Comparison of ENCODE assay signal across 9 cellular contexts in the genomic region with DNA sequence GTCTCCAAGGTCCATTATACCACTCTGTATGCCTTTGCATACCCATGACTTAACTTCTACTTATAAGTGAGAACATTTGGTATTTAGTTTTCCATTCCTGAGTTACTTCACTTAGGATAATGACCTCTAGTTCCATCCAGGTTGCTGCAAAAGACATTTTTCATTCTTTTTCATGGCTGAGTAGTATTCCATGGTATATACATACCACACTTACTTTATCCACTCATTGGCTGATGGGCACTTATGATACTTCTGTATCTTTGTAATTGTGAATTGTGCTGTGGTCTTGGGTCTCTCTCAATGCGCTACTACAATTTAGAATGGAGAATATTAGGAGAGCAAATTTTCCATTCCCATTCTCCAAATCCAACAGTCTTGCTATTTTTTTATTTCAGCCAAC.
"Had no signal": no experiment of that assay in that cellular context is flagged by ENCODE, and none has a peak within 500 bp of the region (broad histone marks: within the 10 kb centered on the region; RNA-seq: fewer than 3 reads in every experiment).

No MANE protein-coding gene starts in this region.

- FAIRE-seq: H54, HTR-8/SVneo had no signal

- H3K4me2 ChIP-seq: KMS-11 had no signal

- H3K4me3 ChIP-seq: GM23248 had no signal

- H3K4me3 Mint-ChIP-seq: H9 had no signal

- H2AFZ ChIP-seq: GM23248 had no signal

- H3K9ac ChIP-seq: GM23248, KMS-11 had no signal

- DNase-seq: GM23248, GOT3, H9, HCEC 1CT, IMR-90, KBM-7 had no signal

- H3K27ac ChIP-seq: GM23248, KMS-11 had no signal

- H3K27ac Mint-ChIP-seq: H9 had no signal
